Comparison of ENCODE assay signal across 1 cellular context in the genomic region with DNA sequence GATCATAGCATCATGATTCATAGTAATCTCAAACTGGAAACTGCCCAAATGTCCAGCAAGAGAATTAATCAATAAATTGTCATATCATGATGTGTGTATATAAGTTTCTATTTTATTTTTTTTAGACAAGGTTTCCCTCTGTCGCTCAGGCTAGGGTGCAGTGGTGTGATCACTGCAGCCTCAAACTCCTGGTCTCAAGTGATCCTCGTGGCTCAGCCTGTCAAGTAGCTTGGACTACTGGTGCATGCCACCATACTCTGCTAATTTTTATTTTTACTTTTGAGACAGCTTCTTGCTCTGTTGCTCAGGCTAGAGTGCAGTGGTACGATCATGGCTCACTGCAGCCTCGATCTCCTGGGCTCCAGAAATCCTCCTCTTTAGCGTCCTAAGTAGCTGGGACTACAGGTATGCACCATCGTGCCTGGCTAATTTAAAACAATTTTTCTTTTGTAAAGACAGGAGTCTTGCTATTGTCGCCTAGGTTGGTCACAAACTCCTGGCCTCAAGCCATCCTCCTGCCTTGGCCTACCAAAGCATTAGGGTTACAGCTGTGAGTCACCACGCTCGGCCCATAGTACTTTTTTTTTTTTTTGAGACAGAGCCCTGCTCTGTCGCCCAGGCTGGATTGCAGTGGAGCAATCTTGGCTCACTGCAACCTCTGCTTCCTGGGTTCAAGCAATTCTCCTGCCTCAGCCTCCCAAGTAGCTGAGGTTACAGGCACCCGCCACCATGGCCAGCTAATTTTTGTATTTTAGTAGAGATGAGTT.
TF ChIP-seq lines count a peak whose summit lies in the region.

No MANE protein-coding gene starts in this region.

TF ChIP-seq in HepG2, 621 proteins besides CTCF, POLR2A, EP300 and RAD21:
- TF ChIP-seq ELF1 (CRISPR knock-in tag; IDR thresholded peaks at IDR 0.05) (0 out of 2 replicates have a peak, but pooled peaks have one; percentile 20), HMG20A (CRISPR knock-in tag; IDR thresholded peaks at IDR 0.05; ENCODE audit: borderline replicate concordance) (0 out of 2 replicates have a peak, but pooled peaks have one; percentile 13), ZBTB8A (CRISPR knock-in tag; IDR thresholded peaks at IDR 0.05; ENCODE audit: borderline replicate concordance, low read depth) (no peak), ZMYM4 (CRISPR knock-in tag; IDR thresholded peaks at IDR 0.05) (no peak), ZNF891 (CRISPR knock-in tag; IDR thresholded peaks at IDR 0.05) (0 out of 2 replicates have a peak, but pooled peaks have one; percentile 25), NCOR1 (IDR thresholded peaks at IDR 0.05; ENCODE audit: borderline replicate concordance, low read length) (no peak), ZNF563 (CRISPR knock-in tag; IDR thresholded peaks at IDR 0.05) (no peak), ZFP37 (CRISPR knock-in tag; IDR thresholded peaks at IDR 0.05; ENCODE audit: borderline replicate concordance) (no peak), ZNF225 (CRISPR knock-in tag; IDR thresholded peaks at IDR 0.05) (no peak), CEBPG (CRISPR knock-in tag; IDR thresholded peaks at IDR 0.05) (no peak), ZFX (CRISPR knock-in tag; IDR thresholded peaks at IDR 0.05; ENCODE audit: low read depth) (peak; percentile 34; the same call in 1 of the 2 replicates), ZNF562 (CRISPR knock-in tag; IDR thresholded peaks at IDR 0.05; ENCODE audit: borderline replicate concordance) (no peak), ZNF362 (CRISPR knock-in tag; IDR thresholded peaks at IDR 0.05; ENCODE audit: borderline replicate concordance) (peak; percentile 85; the same call in 1 of the 2 replicates), MEIS2 (CRISPR knock-in tag; IDR thresholded peaks at IDR 0.05) (0 out of 2 replicates have a peak, but pooled peaks have one; percentile 45), ZNF280B (CRISPR knock-in tag; IDR thresholded peaks at IDR 0.05; ENCODE audit: borderline replicate concordance) (0 out of 2 replicates have a peak, but pooled peaks have one; percentile 29), ZNF441 (CRISPR knock-in tag; IDR thresholded peaks at IDR 0.05; ENCODE audit: borderline replicate concordance) (peak; percentile 88), PHF8 (CRISPR knock-in tag; IDR thresholded peaks at IDR 0.05) (0 out of 2 replicates have a peak, but pooled peaks have one; percentile 4), ZNF460 (CRISPR knock-in tag; IDR thresholded peaks at IDR 0.05; ENCODE audit: borderline replicate concordance) (peak; percentile 75), ADNP (CRISPR knock-in tag; IDR thresholded peaks at IDR 0.05) (peak; percentile 35; the same call in 1 of the 2 replicates), FOSL2 (CRISPR knock-in tag; IDR thresholded peaks at IDR 0.05) (peak; percentile 84), DNMT3B (CRISPR knock-in tag; conservative IDR thresholded peaks at IDR 0.05) (no peak), ZNF530 (CRISPR knock-in tag; IDR thresholded peaks at IDR 0.05; ENCODE audit: low read depth) (no peak), ZMYM3 (CRISPR knock-in tag; IDR thresholded peaks at IDR 0.05) (0 out of 2 replicates have a peak, but pooled peaks have one; percentile 33), NFYB (CRISPR knock-in tag; IDR thresholded peaks at IDR 0.05) (no peak), HIVEP1 (CRISPR knock-in tag; IDR thresholded peaks at IDR 0.05) (0 out of 2 replicates have a peak, but pooled peaks have one; percentile 29), ZFP82 (CRISPR knock-in tag; IDR thresholded peaks at IDR 0.05; ENCODE audit: borderline replicate concordance) (0 out of 2 replicates have a peak, but pooled peaks have one; percentile 24)
- TF ChIP-seq, protein P1, sequence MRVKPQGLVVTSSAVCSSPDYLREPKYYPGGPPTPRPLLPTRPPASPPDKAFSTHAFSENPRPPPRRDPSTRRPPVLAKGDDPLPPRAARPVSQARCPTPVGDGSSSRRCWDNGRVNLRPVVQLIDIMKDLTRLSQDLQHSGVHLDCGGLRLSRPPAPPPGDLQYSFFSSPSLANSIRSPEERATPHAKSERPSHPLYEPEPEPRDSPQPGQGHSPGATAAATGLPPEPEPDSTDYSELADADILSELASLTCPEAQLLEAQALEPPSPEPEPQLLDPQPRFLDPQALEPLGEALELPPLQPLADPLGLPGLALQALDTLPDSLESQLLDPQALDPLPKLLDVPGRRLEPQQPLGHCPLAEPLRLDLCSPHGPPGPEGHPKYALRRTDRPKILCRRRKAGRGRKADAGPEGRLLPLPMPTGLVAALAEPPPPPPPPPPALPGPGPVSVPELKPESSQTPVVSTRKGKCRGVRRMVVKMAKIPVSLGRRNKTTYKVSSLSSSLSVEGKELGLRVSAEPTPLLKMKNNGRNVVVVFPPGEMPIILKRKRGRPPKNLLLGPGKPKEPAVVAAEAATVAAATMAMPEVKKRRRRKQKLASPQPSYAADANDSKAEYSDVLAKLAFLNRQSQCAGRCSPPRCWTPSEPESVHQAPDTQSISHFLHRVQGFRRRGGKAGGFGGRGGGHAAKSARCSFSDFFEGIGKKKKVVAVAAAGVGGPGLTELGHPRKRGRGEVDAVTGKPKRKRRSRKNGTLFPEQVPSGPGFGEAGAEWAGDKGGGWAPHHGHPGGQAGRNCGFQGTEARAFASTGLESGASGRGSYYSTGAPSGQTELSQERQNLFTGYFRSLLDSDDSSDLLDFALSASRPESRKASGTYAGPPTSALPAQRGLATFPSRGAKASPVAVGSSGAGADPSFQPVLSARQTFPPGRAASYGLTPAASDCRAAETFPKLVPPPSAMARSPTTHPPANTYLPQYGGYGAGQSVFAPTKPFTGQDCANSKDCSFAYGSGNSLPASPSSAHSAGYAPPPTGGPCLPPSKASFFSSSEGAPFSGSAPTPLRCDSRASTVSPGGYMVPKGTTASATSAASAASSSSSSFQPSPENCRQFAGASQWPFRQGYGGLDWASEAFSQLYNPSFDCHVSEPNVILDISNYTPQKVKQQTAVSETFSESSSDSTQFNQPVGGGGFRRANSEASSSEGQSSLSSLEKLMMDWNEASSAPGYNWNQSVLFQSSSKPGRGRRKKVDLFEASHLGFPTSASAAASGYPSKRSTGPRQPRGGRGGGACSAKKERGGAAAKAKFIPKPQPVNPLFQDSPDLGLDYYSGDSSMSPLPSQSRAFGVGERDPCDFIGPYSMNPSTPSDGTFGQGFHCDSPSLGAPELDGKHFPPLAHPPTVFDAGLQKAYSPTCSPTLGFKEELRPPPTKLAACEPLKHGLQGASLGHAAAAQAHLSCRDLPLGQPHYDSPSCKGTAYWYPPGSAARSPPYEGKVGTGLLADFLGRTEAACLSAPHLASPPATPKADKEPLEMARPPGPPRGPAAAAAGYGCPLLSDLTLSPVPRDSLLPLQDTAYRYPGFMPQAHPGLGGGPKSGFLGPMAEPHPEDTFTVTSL (CRISPR knock-in tag; IDR thresholded peaks at IDR 0.05; ENCODE audit: borderline replicate concordance), result 0 out of 2 replicates have a peak, but pooled peaks have one; percentile 46
- TF ChIP-seq, protein P2, sequence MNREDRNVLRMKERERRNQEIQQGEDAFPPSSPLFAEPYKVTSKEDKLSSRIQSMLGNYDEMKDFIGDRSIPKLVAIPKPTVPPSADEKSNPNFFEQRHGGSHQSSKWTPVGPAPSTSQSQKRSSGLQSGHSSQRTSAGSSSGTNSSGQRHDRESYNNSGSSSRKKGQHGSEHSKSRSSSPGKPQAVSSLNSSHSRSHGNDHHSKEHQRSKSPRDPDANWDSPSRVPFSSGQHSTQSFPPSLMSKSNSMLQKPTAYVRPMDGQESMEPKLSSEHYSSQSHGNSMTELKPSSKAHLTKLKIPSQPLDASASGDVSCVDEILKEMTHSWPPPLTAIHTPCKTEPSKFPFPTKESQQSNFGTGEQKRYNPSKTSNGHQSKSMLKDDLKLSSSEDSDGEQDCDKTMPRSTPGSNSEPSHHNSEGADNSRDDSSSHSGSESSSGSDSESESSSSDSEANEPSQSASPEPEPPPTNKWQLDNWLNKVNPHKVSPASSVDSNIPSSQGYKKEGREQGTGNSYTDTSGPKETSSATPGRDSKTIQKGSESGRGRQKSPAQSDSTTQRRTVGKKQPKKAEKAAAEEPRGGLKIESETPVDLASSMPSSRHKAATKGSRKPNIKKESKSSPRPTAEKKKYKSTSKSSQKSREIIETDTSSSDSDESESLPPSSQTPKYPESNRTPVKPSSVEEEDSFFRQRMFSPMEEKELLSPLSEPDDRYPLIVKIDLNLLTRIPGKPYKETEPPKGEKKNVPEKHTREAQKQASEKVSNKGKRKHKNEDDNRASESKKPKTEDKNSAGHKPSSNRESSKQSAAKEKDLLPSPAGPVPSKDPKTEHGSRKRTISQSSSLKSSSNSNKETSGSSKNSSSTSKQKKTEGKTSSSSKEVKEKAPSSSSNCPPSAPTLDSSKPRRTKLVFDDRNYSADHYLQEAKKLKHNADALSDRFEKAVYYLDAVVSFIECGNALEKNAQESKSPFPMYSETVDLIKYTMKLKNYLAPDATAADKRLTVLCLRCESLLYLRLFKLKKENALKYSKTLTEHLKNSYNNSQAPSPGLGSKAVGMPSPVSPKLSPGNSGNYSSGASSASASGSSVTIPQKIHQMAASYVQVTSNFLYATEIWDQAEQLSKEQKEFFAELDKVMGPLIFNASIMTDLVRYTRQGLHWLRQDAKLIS (CRISPR knock-in tag; IDR thresholded peaks at IDR 0.05), result no peak
- TF ChIP-seq, protein P3, sequence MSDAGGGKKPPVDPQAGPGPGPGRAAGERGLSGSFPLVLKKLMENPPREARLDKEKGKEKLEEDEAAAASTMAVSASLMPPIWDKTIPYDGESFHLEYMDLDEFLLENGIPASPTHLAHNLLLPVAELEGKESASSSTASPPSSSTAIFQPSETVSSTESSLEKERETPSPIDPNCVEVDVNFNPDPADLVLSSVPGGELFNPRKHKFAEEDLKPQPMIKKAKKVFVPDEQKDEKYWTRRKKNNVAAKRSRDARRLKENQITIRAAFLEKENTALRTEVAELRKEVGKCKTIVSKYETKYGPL (CRISPR knock-in tag; IDR thresholded peaks at IDR 0.05), result no peak
- TF ChIP-seq, protein P4, sequence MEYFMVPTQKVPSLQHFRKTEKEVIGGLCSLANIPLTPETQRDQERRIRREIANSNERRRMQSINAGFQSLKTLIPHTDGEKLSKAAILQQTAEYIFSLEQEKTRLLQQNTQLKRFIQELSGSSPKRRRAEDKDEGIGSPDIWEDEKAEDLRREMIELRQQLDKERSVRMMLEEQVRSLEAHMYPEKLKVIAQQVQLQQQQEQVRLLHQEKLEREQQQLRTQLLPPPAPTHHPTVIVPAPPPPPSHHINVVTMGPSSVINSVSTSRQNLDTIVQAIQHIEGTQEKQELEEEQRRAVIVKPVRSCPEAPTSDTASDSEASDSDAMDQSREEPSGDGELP (IDR thresholded peaks at IDR 0.05; ENCODE audit: borderline replicate concordance, low read depth), result peak; percentile 52; the same call in 1 of the 2 replicates
- TF ChIP-seq, protein P5, sequence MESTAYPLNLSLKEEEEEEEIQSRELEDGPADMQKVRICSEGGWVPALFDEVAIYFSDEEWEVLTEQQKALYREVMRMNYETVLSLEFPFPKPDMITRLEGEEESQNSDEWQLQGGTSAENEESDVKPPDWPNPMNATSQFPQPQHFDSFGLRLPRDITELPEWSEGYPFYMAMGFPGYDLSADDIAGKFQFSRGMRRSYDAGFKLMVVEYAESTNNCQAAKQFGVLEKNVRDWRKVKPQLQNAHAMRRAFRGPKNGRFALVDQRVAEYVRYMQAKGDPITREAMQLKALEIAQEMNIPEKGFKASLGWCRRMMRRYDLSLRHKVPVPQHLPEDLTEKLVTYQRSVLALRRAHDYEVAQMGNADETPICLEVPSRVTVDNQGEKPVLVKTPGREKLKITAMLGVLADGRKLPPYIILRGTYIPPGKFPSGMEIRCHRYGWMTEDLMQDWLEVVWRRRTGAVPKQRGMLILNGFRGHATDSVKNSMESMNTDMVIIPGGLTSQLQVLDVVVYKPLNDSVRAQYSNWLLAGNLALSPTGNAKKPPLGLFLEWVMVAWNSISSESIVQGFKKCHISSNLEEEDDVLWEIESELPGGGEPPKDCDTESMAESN (CRISPR knock-in tag; conservative IDR thresholded peaks at IDR 0.05), result 0 out of 2 replicates have a peak, but pooled peaks have one; percentile 27
- TF ChIP-seq, protein P6, sequence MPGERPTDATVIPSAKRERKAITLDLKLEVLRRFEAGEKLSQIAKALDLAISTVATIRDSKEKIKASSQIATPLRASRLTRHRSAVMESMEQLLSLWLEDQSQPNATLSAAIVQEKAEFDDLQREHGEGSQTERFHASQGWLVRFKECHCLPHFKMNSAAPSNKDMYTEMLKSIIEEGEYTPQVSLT (CRISPR knock-in tag; IDR thresholded peaks at IDR 0.05; ENCODE audit: borderline replicate concordance, low read depth), result 0 out of 2 replicates have a peak, but pooled peaks have one; percentile 55
TF ChIP-seq in HepG2: peak in this region for 19.
